ENCODE assay signal across 8 cellular contexts in the genomic region with DNA sequence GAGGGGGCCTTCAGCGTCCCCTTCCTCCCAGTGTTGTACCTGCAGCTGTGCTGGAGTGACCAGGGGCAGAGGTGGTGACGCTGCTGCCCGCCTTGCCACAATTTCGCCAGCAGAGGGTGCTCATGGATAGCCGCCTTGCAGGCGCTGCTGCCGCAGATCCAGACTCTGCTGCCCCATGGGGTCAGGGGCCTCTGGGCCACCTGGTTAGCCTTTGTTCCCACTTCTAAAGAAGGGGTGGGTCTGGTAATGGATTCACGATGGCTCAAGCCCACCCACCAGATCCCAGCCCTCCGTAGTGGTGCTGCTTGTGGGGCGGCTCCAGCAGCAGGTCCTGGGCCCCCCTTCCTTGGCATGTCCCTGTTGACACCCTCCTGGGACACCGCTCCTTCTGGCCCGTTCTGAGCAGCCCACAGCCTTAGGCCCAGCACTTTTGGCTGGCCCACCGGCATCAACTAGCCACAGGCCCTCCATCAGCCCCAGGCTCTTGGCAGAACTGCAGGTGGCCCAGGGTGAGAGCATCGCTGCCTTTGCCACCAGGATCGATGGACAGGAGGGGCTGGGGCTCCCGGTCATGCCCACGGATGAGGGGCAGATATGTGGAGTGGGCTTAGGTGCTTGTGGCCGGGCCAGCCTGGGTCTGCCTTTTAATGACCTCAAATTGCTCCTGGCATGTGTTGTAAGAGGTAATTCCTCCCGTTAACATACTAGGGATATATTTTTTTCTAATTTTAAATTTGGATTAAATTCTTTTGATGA. TPM values are rescaled to one million over a fixed set of nuclear protein-coding genes. Genes with fewer than 3 reads are reported as not detected.
DNase-seq lines count a peak whose midpoint lies in the region; ATAC-seq, FAIRE-seq and TF ChIP-seq lines count a peak whose summit lies in the region.

No MANE protein-coding gene starts in this region.

- H3K9me3 ChIP-seq in neural progenitor cell (ENCODE audit: low read depth), result no peaks in the 10 kb centered on the region

- no peak overlapping the region for H3K27ac Mint-ChIP-seq in neural progenitor cell

- H3K36me3 Mint-ChIP-seq in neural progenitor cell, result no peaks in the 10 kb centered on the region

- no peaks in the 10 kb centered on the region for H3K79me2 ChIP-seq in neural progenitor cell (ENCODE audit: low read depth)

- H3K9ac ChIP-seq in neural progenitor cell, result no peak overlapping the region

- H3K36me3 ChIP-seq in neural progenitor cell, result no peaks in the 10 kb centered on the region

- in situ Hi-C loops in ACHN (cut with HindIII; ENCODE audit: low pct_ligation_motif_present, low pct_unique_long_range_greater_than_20kb, low sequenced_read_pairs), result no loop called here

- no peaks in the 10 kb centered on the region for H3F3A ChIP-seq in neural progenitor cell (ENCODE audit: low read depth)

- TF ChIP-seq CTCF in GM12875 (IDR thresholded peaks at IDR 0.05; ENCODE audit: borderline replicate concordance, insufficient read depth, low read depth, low read length), result peak; percentile 95
- TF ChIP-seq CTCF in fibroblast of villous mesenchyme (IDR thresholded peaks at IDR 0.05; ENCODE audit: insufficient read depth, low read depth, low read length), result peak; percentile 81
- peak; percentile 96 for TF ChIP-seq CTCF in neural progenitor cell (IDR thresholded peaks at IDR 0.05)

- H3K27ac ChIP-seq in neural progenitor cell, result no peak overlapping the region

- peaks cover 12% of the 10 kb centered on the region for H4K20me1 ChIP-seq in neural progenitor cell (ENCODE audit: low read depth)

- H3K4me1 ChIP-seq in neural progenitor cell, result peaks cover 5% of the 10 kb centered on the region

- H3K27me3 ChIP-seq in neural progenitor cell, result no peaks in the 10 kb centered on the region

- H3K4me1 Mint-ChIP-seq in neural progenitor cell, result peaks cover 4% of the 10 kb centered on the region

- no peak overlapping the region for H3K4me3 ChIP-seq in GM12875 (ENCODE audit: low read depth, low read length)
- H3K4me3 ChIP-seq in fibroblast of villous mesenchyme (ENCODE audit: low read depth, low read length), result no peak overlapping the region
- no peak overlapping the region for H3K4me3 ChIP-seq in neural progenitor cell

- H3K27me3 Mint-ChIP-seq in neural progenitor cell (ENCODE audit: insufficient read depth, low read depth), result peaks cover 7% of the 10 kb centered on the region

- no peaks in the 10 kb centered on the region for H3K9me3 Mint-ChIP-seq in neural progenitor cell

- H3K4me3 Mint-ChIP-seq in neural progenitor cell, result no peak overlapping the region

- ATAC-seq in HG03469 (IDR thresholded peaks at IDR 0.05; ENCODE audit: unreplicated experiment), result no peak

- no peak for FAIRE-seq in urothelium cell line (lab: Jason Lieb, UNC)

- H3K4me2 ChIP-seq in neural progenitor cell, result no peak overlapping the region

- no peak overlapping the region for H2AFZ ChIP-seq in neural progenitor cell (replicated peaks)

- DNase-seq in ACHN, result peak; percentile 25
- peak; percentile 20 for DNase-seq in NCI-H524 treated with DMSO at 0.1 percent for 48 hours (lab: John Stamatoyannopoulos, UW)
- DNase-seq in activated T-cell treated with anti-CD3 and anti-CD28 coated beads for 24 hours (ENCODE audit: low read depth), result peak; percentile 27
- DNase-seq in fibroblast of villous mesenchyme (ENCODE audit: low read depth), result peak; percentile 58
- peak; percentile 95 for DNase-seq in neural progenitor cell (ENCODE audit: low spot score)
- peak; percentile 68 for DNase-seq in urothelium cell line (ENCODE audit: low spot score)

RNA-seq across cellular contexts. Expression of a gene that starts 57.2 kb away (rescaled TPM):
- 295 and 502 TPM in 2 replicates for total RNA-seq in fibroblast of villous mesenchyme
- 6.1 and 14.2 TPM in 2 replicates for total RNA-seq in neural progenitor cell (ENCODE audit: low replicate concordance)

Comparison
In these comparisons a context has a peak if more than half of its experiments do, and no peak if none do; other contexts are left out.
1. DNase-seq: peak in every context shown above with its lines; median percentile 95 in neural progenitor cell; 68 in urothelium cell line; 58 in fibroblast of villous mesenchyme; 27 in activated T-cell treated with anti-CD3 and anti-CD28 coated beads for 24 hours; 25 in ACHN; 20 in NCI-H524 treated with DMSO at 0.1 percent for 48 hours.
2. RNA of a gene that starts 57.2 kb away (total RNA-seq): 295 to 502 TPM in fibroblast of villous mesenchyme; 6.1 to 14.2 TPM in neural progenitor cell; every median in the first group is over 10 times any median in the second.
3. Peak in every context shown above with its lines, with median percentiles within 50 percentile points of each other: CTCF ChIP-seq.